ENCODE assay signal across 9 cellular contexts in genomic region chr1:8509579-8509978, GRCh38.
DNase-seq lines count a peak whose midpoint lies in the region; ATAC-seq and TF ChIP-seq lines count a peak whose summit lies in the region.
"Had no signal": no experiment of that assay in that cellular context is flagged by ENCODE, and none has a peak within 500 bp of the region (broad histone marks: within the 10 kb centered on the region; RNA-seq: fewer than 3 reads in every experiment).

No MANE protein-coding gene starts in this region.

- H3K4me1 ChIP-seq in CD8-positive, alpha-beta memory T cell (ENCODE audit: insufficient read depth, low read length): peaks cover 32% of the 10 kb centered on the region

- no peaks in the 10 kb centered on the region for H3K27me3 ChIP-seq in CD8-positive, alpha-beta memory T cell (ENCODE audit: insufficient read depth, low read length, poor library complexity, severe bottlenecking)

- no peaks in the 10 kb centered on the region for H3K27me3 Mint-ChIP-seq in CD8-positive, alpha-beta memory T cell
- H3K27me3 Mint-ChIP-seq in WTC11 (ENCODE audit: low read depth): no peaks in the 10 kb centered on the region
- H3K27me3 Mint-ChIP-seq in stimulated activated memory B cell treated with anti-CD40 and anti-IgM and Interleukin-4, amounts not matched to agents 10 μg/mL and 1 μg/mL and 100 μg/mL, for 72 hours: no peaks in the 10 kb centered on the region

- peaks cover 0 to 28% (median 7%) of the 10 kb centered on the region in 3 donors for H3K36me3 Mint-ChIP-seq in CD8-positive, alpha-beta memory T cell
- H3K36me3 Mint-ChIP-seq in WTC11: peaks cover 7% of the 10 kb centered on the region
- H3K36me3 Mint-ChIP-seq in stimulated activated memory B cell treated with anti-CD40 and anti-IgM and Interleukin-4, amounts not matched to agents 10 μg/mL and 1 μg/mL and 100 μg/mL, for 72 hours: peaks cover 30% of the 10 kb centered on the region

- POLR2A ChIA-PET in CD8-positive, alpha-beta memory T cell (lab: Charles Lee): no interaction called here
- POLR2A ChIA-PET in WTC11 (lab: Charles Lee): no interaction called here

- no peak for DNase-seq in CD8-positive, alpha-beta memory T cell
- DNase-seq in WTC11 (ENCODE audit: low spot score): no peak
- DNase-seq in foreskin fibroblast: no peak
- DNase-seq in NCI-H1092 treated with DMSO at 0.1 percent for 48 hours (lab: John Stamatoyannopoulos, UW): no peak
- no peak for DNase-seq in NCI-H82 treated with DMSO at 0.1 percent for 48 hours (lab: John Stamatoyannopoulos, UW; ENCODE audit: unreplicated experiment)
- DNase-seq in NCI-H748 (lab: John Stamatoyannopoulos, UW; ENCODE audit: unreplicated experiment): no peak
- DNase-seq: NCI-H226 had no signal

- CTCF ChIA-PET in CD8-positive, alpha-beta memory T cell (lab: Charles Lee): no interaction called here
- CTCF ChIA-PET in WTC11 (lab: Charles Lee): interaction anchor here (0.6 kb wide), 1 partner anchor 215 kb away, joined by 4 read pairs; no protein-coding TSS in a partner anchor

- H3K4me3 Mint-ChIP-seq in CD8-positive, alpha-beta memory T cell: peak overlapping the region in 5 of 7 donors; percentile 12 to 54 (median 33)
- no peak overlapping the region for H3K4me3 Mint-ChIP-seq in WTC11
- H3K4me3 Mint-ChIP-seq in stimulated activated memory B cell treated with anti-CD40 and anti-IgM and Interleukin-4, amounts not matched to agents 10 μg/mL and 1 μg/mL and 100 μg/mL, for 72 hours: peak overlapping the region; percentile 65

- TF ChIP-seq CTCF in WTC11 (IDR thresholded peaks at IDR 0.05): no peak
- no peak for TF ChIP-seq CTCF in foreskin fibroblast (IDR thresholded peaks at IDR 0.05; ENCODE audit: low read depth, low read length)

- no peaks in the 10 kb centered on the region for H3K9me3 ChIP-seq in CD8-positive, alpha-beta memory T cell (ENCODE audit: low read length)

- ATAC-seq in WTC11: no peak
- ATAC-seq in stimulated activated memory B cell treated with anti-CD40 and anti-IgM and Interleukin-4, amounts not matched to agents 10 μg/mL and 1 μg/mL and 100 μg/mL, for 72 hours: no peak
- ATAC-seq in HG03159 (IDR thresholded peaks at IDR 0.05; ENCODE audit: unreplicated experiment): no peak

- no peaks in the 10 kb centered on the region for H3K9me3 Mint-ChIP-seq in CD8-positive, alpha-beta memory T cell
- no peaks in the 10 kb centered on the region for H3K9me3 Mint-ChIP-seq in WTC11
- no peaks in the 10 kb centered on the region for H3K9me3 Mint-ChIP-seq in stimulated activated memory B cell treated with anti-CD40 and anti-IgM and Interleukin-4, amounts not matched to agents 10 μg/mL and 1 μg/mL and 100 μg/mL, for 72 hours

- peak overlapping the region in 7 of 8 donors; percentile 1 to 88 (median 68) for H3K27ac Mint-ChIP-seq in CD8-positive, alpha-beta memory T cell
- H3K27ac Mint-ChIP-seq in WTC11: peak overlapping the region; percentile 39
- H3K27ac Mint-ChIP-seq in stimulated activated memory B cell treated with anti-CD40 and anti-IgM and Interleukin-4, amounts not matched to agents 10 μg/mL and 1 μg/mL and 100 μg/mL, for 72 hours: peak overlapping the region; percentile 80

- peaks cover 4% of the 10 kb centered on the region for H3K36me3 ChIP-seq in CD8-positive, alpha-beta memory T cell (ENCODE audit: insufficient read depth, low read length)

- H3K4me1 Mint-ChIP-seq in CD8-positive, alpha-beta memory T cell: peaks cover 22 to 31% (median 29%) of the 10 kb centered on the region in 3 donors
- H3K4me1 Mint-ChIP-seq in WTC11: peaks cover 17% of the 10 kb centered on the region
- H3K4me1 Mint-ChIP-seq in stimulated activated memory B cell treated with anti-CD40 and anti-IgM and Interleukin-4, amounts not matched to agents 10 μg/mL and 1 μg/mL and 100 μg/mL, for 72 hours: peaks cover 36% of the 10 kb centered on the region

- H3K4me3 ChIP-seq in CD8-positive, alpha-beta memory T cell (ENCODE audit: low read length): no peak overlapping the region
- H3K4me3 ChIP-seq in foreskin fibroblast (ENCODE audit: low read depth in 1 of 2, low read length in 2 of 2): peak overlapping the region; percentile 26 to 40

- H3K27ac ChIP-seq in CD8-positive, alpha-beta memory T cell (ENCODE audit: low read depth, low read length): no peak overlapping the region

TF ChIP-seq in WTC11, 78 proteins besides CTCF, POLR2A, EP300 and RAD21:
- no peak for TF ChIP-seq MAX (CRISPR knock-in tag; IDR thresholded peaks at IDR 0.05)
- no peak for TF ChIP-seq GABPB1 (CRISPR knock-in tag; IDR thresholded peaks at IDR 0.05)
- no peak for TF ChIP-seq ATF6 (CRISPR knock-in tag; IDR thresholded peaks at IDR 0.05)
- TF ChIP-seq, protein P1, sequence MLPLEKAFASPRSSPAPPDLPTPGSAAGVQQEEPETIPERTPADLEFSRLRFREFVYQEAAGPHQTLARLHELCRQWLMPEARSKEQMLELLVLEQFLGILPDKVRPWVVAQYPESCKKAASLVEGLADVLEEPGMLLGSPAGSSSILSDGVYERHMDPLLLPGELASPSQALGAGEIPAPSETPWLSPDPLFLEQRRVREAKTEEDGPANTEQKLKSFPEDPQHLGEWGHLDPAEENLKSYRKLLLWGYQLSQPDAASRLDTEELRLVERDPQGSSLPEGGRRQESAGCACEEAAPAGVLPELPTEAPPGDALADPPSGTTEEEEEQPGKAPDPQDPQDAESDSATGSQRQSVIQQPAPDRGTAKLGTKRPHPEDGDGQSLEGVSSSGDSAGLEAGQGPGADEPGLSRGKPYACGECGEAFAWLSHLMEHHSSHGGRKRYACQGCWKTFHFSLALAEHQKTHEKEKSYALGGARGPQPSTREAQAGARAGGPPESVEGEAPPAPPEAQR (CRISPR knock-in tag; IDR thresholded peaks at IDR 0.05): no peak
- TF ChIP-seq ZNF396 (CRISPR knock-in tag; IDR thresholded peaks at IDR 0.05; ENCODE audit: borderline replicate concordance): no peak
- TF ChIP-seq ZBTB21 (CRISPR knock-in tag; IDR thresholded peaks at IDR 0.05; ENCODE audit: borderline replicate concordance): no peak
- no peak for TF ChIP-seq SP1 (CRISPR knock-in tag; conservative IDR thresholded peaks at IDR 0.05)
TF ChIP-seq in WTC11: peak in this region for 0.
